In genomic region chr9:96486351-96487029, GRCh38 we compare ENCODE assay signal across 8 cellular contexts. TPM values are rescaled to one million over a fixed set of nuclear protein-coding genes. Genes with fewer than 3 reads are reported as not detected.
DNase-seq lines count a peak whose midpoint lies in the region; ATAC-seq, FAIRE-seq and TF ChIP-seq lines count a peak whose summit lies in the region.

No MANE protein-coding gene starts in this region.

- H3K4me3 ChIP-seq in body of pancreas (no peak overlapping the region), right atrium auricular region (no peak overlapping the region), skeletal muscle satellite cell (ENCODE audit: low read length) (no peak overlapping the region)

- peaks cover 16% of the 10 kb centered on the region for H3K4me1 ChIP-seq in body of pancreas
- peaks cover 0 to 37% of the 10 kb centered on the region in 2 donors for H3K4me1 ChIP-seq in right atrium auricular region
- peaks cover 14% of the 10 kb centered on the region for H3K4me1 ChIP-seq in skeletal muscle satellite cell (ENCODE audit: control insufficient read depth, insufficient read depth, low read length)

- 36 to 52% methylated on average over 4 to 7 of the region's 7 CpGs for WGBS in body of pancreas, 2 donors

- H3K36me3 ChIP-seq in body of pancreas (replicated peaks in 1 of 2; ENCODE audit: insufficient read depth in 1 of 2, low read depth in 2 of 2) (no peaks in the 10 kb centered on the region), right atrium auricular region (peaks cover 45% of the 10 kb centered on the region), skeletal muscle satellite cell (ENCODE audit: insufficient read depth, low read length) (peaks cover 49% of the 10 kb centered on the region)

- H3K9me3 ChIP-seq in body of pancreas (no peaks in the 10 kb centered on the region), right atrium auricular region (no peaks in the 10 kb centered on the region), skeletal muscle satellite cell (replicated peaks; ENCODE audit: low read length) (no peaks in the 10 kb centered on the region)

- peak; percentile 89 for FAIRE-seq in H54 (lab: Jason Lieb, UNC)

- peak; percentile 51 for ATAC-seq in body of pancreas

- no peaks in the 10 kb centered on the region for H3K27me3 ChIP-seq in body of pancreas
- no peaks in the 10 kb centered on the region for H3K27me3 ChIP-seq in right atrium auricular region
- no peaks in the 10 kb centered on the region for H3K27me3 ChIP-seq in skeletal muscle satellite cell (ENCODE audit: control insufficient read depth, insufficient read depth, low read length)

- no peak overlapping the region for H3K9ac ChIP-seq in skeletal muscle satellite cell (ENCODE audit: low read depth, low read length)

- peak overlapping the region in 2 of 4 donors; percentile 5 to 8 for H3K27ac ChIP-seq in body of pancreas
- H3K27ac ChIP-seq in right atrium auricular region, result peak overlapping the region; percentile 72 to 81

- peak overlapping the region; percentile 33 for H3K4me2 ChIP-seq in skeletal muscle satellite cell (ENCODE audit: low read length)

- no peak for TF ChIP-seq CTCF in body of pancreas (IDR thresholded peaks at IDR 0.05)
- TF ChIP-seq CTCF in right atrium auricular region (IDR thresholded peaks at IDR 0.05), result no peak

- DNase-seq in H54 (ENCODE audit: insufficient read length, low spot score) (peak; percentile 86), body of pancreas (peak; percentile 47 to 76 (median 61)), right atrium auricular region (ENCODE audit: low spot score) (peak; percentile 74), D341Med (ENCODE audit: low spot score) (no peak), globus pallidus (ENCODE audit: low spot score) (no peak), foreskin melanocyte (no peak), NCI-H2171 (lab: John Stamatoyannopoulos, UW) (no peak)

- intact Hi-C loops in body of pancreas (cut with DNase I), result no loop called here

- no peak for TF ChIP-seq POLR2A in H54 (IDR thresholded peaks at IDR 0.05; ENCODE audit: low read depth, low read length)
- no peak for TF ChIP-seq POLR2A in body of pancreas (IDR thresholded peaks at IDR 0.05)

RNA-seq across cellular contexts. Expression of gene HABP4, which starts 36.5 kb away (rescaled TPM):
- total RNA-seq in body of pancreas (10 to 100 TPM; 12.2 to 12.5 TPM), right atrium auricular region (10 to 100 TPM; 16.5 to 20.5 TPM)
- total RNA-seq in skeletal muscle satellite cell (2012; rRNA removed), result 6.8 and 12.4 TPM in 2 replicates

Comparison
In these comparisons a context has a peak if more than half of its experiments do, and no peak if none do; other contexts are left out.
1. DNase-seq: peak in H54 (single experiment), body of pancreas (4 of 4) and right atrium auricular region (single experiment); none in D341Med (single experiment), globus pallidus (single experiment), foreskin melanocyte (single experiment) and NCI-H2171 (single experiment).